ENCODE assay signal across 1 cellular context in the genomic region with DNA sequence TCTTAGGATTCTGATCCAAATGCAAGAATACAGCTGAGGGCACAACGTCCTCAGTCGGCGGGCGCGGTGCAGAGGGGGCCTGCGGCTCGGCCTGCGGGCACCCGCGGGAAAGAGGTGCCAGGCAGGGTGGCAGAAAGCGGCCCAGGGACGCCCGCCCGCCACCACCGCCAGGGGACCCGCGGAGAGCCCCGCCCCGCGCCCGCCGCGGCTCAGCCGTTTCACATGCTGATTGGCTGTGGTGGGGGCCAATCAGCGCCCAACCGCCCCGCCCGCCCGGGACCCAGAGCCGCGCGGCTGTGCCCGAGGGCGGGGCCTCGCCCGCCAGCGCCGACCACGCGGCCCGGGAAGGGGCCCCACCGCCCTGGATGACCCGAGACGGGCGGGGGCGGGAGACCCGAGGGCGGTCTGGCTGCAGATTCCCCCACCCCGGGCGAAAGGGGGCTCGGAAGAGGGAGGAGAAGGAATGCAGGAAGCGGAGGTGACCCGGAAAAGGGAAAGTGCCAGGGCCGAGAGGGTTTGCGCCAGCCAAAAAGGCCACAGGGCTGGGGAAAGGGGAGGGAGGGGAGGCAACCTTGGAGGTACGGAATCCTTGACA.
TF ChIP-seq lines count a peak whose summit lies in the region.

No MANE protein-coding gene starts in this region.

TF ChIP-seq in K562, 482 proteins besides CTCF, POLR2A, EP300 and RAD21 (continued from another document and continues in another):
- TF ChIP-seq, protein P1, sequence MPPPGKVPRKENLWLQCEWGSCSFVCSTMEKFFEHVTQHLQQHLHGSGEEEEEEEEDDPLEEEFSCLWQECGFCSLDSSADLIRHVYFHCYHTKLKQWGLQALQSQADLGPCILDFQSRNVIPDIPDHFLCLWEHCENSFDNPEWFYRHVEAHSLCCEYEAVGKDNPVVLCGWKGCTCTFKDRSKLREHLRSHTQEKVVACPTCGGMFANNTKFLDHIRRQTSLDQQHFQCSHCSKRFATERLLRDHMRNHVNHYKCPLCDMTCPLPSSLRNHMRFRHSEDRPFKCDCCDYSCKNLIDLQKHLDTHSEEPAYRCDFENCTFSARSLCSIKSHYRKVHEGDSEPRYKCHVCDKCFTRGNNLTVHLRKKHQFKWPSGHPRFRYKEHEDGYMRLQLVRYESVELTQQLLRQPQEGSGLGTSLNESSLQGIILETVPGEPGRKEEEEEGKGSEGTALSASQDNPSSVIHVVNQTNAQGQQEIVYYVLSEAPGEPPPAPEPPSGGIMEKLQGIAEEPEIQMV (tag; conservative IDR thresholded peaks at IDR 0.05; ENCODE audit: low read depth): no peak
- no peak for TF ChIP-seq MEF2A (IDR thresholded peaks at IDR 0.05; ENCODE audit: control insufficient read depth, low read depth, low read length)
- TF ChIP-seq, protein P2, sequence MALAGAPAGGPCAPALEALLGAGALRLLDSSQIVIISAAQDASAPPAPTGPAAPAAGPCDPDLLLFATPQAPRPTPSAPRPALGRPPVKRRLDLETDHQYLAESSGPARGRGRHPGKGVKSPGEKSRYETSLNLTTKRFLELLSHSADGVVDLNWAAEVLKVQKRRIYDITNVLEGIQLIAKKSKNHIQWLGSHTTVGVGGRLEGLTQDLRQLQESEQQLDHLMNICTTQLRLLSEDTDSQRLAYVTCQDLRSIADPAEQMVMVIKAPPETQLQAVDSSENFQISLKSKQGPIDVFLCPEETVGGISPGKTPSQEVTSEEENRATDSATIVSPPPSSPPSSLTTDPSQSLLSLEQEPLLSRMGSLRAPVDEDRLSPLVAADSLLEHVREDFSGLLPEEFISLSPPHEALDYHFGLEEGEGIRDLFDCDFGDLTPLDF (CRISPR knock-in tag; IDR thresholded peaks at IDR 0.05): no peak
- TF ChIP-seq HCFC1 (IDR thresholded peaks at IDR 0.05; ENCODE audit: low read depth, low read length): no peak
- TF ChIP-seq BHLHE40 (IDR thresholded peaks at IDR 0.05; ENCODE audit: low read length): no peak
- TF ChIP-seq, protein P3, sequence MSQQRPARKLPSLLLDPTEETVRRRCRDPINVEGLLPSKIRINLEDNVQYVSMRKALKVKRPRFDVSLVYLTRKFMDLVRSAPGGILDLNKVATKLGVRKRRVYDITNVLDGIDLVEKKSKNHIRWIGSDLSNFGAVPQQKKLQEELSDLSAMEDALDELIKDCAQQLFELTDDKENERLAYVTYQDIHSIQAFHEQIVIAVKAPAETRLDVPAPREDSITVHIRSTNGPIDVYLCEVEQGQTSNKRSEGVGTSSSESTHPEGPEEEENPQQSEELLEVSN (IDR thresholded peaks at IDR 0.05; ENCODE audit: borderline replicate concordance in 1 of 2, extremely low read depth in 1 of 2, insufficient read depth in 1 of 2, insufficient read length in 1 of 2, low read depth in 1 of 2, low read length in 1 of 2, poor library complexity in 1 of 2, severe bottlenecking in 1 of 2): peak; percentile 72 to 96
- no peak for TF ChIP-seq HSF4 (CRISPR knock-in tag; IDR thresholded peaks at IDR 0.05; ENCODE audit: borderline replicate concordance)
- no peak for TF ChIP-seq POLR2AphosphoS2 (IDR thresholded peaks at IDR 0.05; ENCODE audit: low read length)
- TF ChIP-seq ZNF764 (CRISPR knock-in tag; IDR thresholded peaks at IDR 0.05; ENCODE audit: low read depth): no peak
- TF ChIP-seq BDP1 (IDR thresholded peaks at IDR 0.05; ENCODE audit: insufficient read depth, insufficient read length): no peak
- no peak for TF ChIP-seq TRIM24 (IDR thresholded peaks at IDR 0.05)
- TF ChIP-seq MYBL2 (IDR thresholded peaks at IDR 0.05; ENCODE audit: low read depth): no peak
- TF ChIP-seq MYBL2 (CRISPR knock-in tag; IDR thresholded peaks at IDR 0.05; ENCODE audit: borderline replicate concordance): no peak
- TF ChIP-seq HDAC1 (IDR thresholded peaks at IDR 0.05): 0 out of 4 replicates have a peak, but pooled peaks of 1 of the 2 experiments have one; percentile 36
- TF ChIP-seq TARDBP (IDR thresholded peaks at IDR 0.05): no peak
- TF ChIP-seq ZNF121 (CRISPR knock-in tag; conservative IDR thresholded peaks at IDR 0.05): no peak
- TF ChIP-seq KAT2B (IDR thresholded peaks at IDR 0.05; ENCODE audit: low read depth, low read length): no peak
- peak; percentile 58; the same call in 1 of the 2 replicates for TF ChIP-seq CBX1 (IDR thresholded peaks at IDR 0.05; ENCODE audit: low read depth)
- no peak for TF ChIP-seq ZNF239 (CRISPR knock-in tag; IDR thresholded peaks at IDR 0.05)
- TF ChIP-seq, protein P4, sequence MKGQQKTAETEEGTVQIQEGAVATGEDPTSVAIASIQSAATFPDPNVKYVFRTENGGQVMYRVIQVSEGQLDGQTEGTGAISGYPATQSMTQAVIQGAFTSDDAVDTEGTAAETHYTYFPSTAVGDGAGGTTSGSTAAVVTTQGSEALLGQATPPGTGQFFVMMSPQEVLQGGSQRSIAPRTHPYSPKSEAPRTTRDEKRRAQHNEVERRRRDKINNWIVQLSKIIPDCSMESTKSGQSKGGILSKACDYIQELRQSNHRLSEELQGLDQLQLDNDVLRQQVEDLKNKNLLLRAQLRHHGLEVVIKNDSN (CRISPR knock-in tag; IDR thresholded peaks at IDR 0.05): no peak
- no peak for TF ChIP-seq ZNF124 (CRISPR knock-in tag; IDR thresholded peaks at IDR 0.05)
- TF ChIP-seq, protein P5, sequence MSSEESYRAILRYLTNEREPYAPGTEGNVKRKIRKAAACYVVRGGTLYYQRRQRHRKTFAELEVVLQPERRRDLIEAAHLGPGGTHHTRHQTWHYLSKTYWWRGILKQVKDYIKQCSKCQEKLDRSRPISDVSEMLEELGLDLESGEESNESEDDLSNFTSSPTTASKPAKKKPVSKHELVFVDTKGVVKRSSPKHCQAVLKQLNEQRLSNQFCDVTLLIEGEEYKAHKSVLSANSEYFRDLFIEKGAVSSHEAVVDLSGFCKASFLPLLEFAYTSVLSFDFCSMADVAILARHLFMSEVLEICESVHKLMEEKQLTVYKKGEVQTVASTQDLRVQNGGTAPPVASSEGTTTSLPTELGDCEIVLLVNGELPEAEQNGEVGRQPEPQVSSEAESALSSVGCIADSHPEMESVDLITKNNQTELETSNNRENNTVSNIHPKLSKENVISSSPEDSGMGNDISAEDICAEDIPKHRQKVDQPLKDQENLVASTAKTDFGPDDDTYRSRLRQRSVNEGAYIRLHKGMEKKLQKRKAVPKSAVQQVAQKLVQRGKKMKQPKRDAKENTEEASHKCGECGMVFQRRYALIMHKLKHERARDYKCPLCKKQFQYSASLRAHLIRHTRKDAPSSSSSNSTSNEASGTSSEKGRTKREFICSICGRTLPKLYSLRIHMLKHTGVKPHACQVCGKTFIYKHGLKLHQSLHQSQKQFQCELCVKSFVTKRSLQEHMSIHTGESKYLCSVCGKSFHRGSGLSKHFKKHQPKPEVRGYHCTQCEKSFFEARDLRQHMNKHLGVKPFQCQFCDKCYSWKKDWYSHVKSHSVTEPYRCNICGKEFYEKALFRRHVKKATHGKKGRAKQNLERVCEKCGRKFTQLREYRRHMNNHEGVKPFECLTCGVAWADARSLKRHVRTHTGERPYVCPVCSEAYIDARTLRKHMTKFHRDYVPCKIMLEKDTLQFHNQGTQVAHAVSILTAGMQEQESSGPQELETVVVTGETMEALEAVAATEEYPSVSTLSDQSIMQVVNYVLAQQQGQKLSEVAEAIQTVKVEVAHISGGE (CRISPR knock-in tag; IDR thresholded peaks at IDR 0.05): no peak
- no peak for TF ChIP-seq MTA1 (IDR thresholded peaks at IDR 0.05; ENCODE audit: borderline replicate concordance)
- no peak for TF ChIP-seq ZNF707 (CRISPR knock-in tag; conservative IDR thresholded peaks at IDR 0.05)
- TF ChIP-seq, protein P6, sequence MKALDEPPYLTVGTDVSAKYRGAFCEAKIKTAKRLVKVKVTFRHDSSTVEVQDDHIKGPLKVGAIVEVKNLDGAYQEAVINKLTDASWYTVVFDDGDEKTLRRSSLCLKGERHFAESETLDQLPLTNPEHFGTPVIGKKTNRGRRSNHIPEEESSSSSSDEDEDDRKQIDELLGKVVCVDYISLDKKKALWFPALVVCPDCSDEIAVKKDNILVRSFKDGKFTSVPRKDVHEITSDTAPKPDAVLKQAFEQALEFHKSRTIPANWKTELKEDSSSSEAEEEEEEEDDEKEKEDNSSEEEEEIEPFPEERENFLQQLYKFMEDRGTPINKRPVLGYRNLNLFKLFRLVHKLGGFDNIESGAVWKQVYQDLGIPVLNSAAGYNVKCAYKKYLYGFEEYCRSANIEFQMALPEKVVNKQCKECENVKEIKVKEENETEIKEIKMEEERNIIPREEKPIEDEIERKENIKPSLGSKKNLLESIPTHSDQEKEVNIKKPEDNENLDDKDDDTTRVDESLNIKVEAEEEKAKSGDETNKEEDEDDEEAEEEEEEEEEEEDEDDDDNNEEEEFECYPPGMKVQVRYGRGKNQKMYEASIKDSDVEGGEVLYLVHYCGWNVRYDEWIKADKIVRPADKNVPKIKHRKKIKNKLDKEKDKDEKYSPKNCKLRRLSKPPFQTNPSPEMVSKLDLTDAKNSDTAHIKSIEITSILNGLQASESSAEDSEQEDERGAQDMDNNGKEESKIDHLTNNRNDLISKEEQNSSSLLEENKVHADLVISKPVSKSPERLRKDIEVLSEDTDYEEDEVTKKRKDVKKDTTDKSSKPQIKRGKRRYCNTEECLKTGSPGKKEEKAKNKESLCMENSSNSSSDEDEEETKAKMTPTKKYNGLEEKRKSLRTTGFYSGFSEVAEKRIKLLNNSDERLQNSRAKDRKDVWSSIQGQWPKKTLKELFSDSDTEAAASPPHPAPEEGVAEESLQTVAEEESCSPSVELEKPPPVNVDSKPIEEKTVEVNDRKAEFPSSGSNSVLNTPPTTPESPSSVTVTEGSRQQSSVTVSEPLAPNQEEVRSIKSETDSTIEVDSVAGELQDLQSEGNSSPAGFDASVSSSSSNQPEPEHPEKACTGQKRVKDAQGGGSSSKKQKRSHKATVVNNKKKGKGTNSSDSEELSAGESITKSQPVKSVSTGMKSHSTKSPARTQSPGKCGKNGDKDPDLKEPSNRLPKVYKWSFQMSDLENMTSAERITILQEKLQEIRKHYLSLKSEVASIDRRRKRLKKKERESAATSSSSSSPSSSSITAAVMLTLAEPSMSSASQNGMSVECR (CRISPR knock-in tag; IDR thresholded peaks at IDR 0.05): 0 out of 2 replicates have a peak, but pooled peaks have one; percentile 30
- TF ChIP-seq ZNF75A (CRISPR knock-in tag; IDR thresholded peaks at IDR 0.05): no peak
- TF ChIP-seq EZH2 (IDR thresholded peaks at IDR 0.05; ENCODE audit: borderline replicate concordance, low read depth, low read length): no peak
- no peak for TF ChIP-seq ZNF584 (CRISPR knock-in tag; IDR thresholded peaks at IDR 0.05; ENCODE audit: low read depth)
- TF ChIP-seq PHF8 (IDR thresholded peaks at IDR 0.05; ENCODE audit: borderline replicate concordance, low read length): peak; percentile 63; the same call in 1 of the 2 replicates
- peak; percentile 59; the same call in 1 of the 2 replicates for TF ChIP-seq SUPT5H (IDR thresholded peaks at IDR 0.05)
- no peak for TF ChIP-seq ZC3H11A (IDR thresholded peaks at IDR 0.05; ENCODE audit: low read depth, low read length)
- no peak for TF ChIP-seq CEBPB (tag; IDR thresholded peaks at IDR 0.05)
- TF ChIP-seq, protein P7, sequence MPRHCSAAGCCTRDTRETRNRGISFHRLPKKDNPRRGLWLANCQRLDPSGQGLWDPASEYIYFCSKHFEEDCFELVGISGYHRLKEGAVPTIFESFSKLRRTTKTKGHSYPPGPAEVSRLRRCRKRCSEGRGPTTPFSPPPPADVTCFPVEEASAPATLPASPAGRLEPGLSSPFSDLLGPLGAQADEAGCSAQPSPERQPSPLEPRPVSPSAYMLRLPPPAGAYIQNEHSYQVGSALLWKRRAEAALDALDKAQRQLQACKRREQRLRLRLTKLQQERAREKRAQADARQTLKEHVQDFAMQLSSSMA (CRISPR knock-in tag; IDR thresholded peaks at IDR 0.05): no peak
- TF ChIP-seq PHTF2 (CRISPR knock-in tag; IDR thresholded peaks at IDR 0.05): no peak
- TF ChIP-seq HDGF (IDR thresholded peaks at IDR 0.05): no peak
- no peak for TF ChIP-seq HNRNPH1 (optimal IDR thresholded peaks at IDR 0.05; ENCODE audit: low read depth, low read length)
- no peak for TF ChIP-seq POLR3A (IDR thresholded peaks at IDR 0.05; ENCODE audit: borderline replicate concordance, extremely low read depth, insufficient read depth, insufficient read length)
- TF ChIP-seq HNRNPLL (IDR thresholded peaks at IDR 0.05; ENCODE audit: low read depth, low read length, poor library complexity, severe bottlenecking): no peak
- no peak for TF ChIP-seq CCAR2 (IDR thresholded peaks at IDR 0.05; ENCODE audit: low read depth, low read length)
- peak in 1 of 2 experiments; percentile 76; a peak in 3 of 4 replicates for TF ChIP-seq MAZ (CRISPR knock-in tag; conservative IDR thresholded peaks at IDR 0.05 in 1 of 2, IDR thresholded peaks at IDR 0.05 in 1 of 2)
- no peak for TF ChIP-seq PRPF4 (IDR thresholded peaks at IDR 0.05; ENCODE audit: insufficient read depth, low read depth, low read length, poor library complexity, severe bottlenecking)
- TF ChIP-seq MTA3 (IDR thresholded peaks at IDR 0.05; ENCODE audit: borderline replicate concordance): 0 out of 2 replicates have a peak, but pooled peaks have one; percentile 43
- no peak for TF ChIP-seq SMARCC2 (IDR thresholded peaks at IDR 0.05; ENCODE audit: low read depth)
- TF ChIP-seq ZNF668 (CRISPR knock-in tag; IDR thresholded peaks at IDR 0.05): no peak
- TF ChIP-seq, protein P8, sequence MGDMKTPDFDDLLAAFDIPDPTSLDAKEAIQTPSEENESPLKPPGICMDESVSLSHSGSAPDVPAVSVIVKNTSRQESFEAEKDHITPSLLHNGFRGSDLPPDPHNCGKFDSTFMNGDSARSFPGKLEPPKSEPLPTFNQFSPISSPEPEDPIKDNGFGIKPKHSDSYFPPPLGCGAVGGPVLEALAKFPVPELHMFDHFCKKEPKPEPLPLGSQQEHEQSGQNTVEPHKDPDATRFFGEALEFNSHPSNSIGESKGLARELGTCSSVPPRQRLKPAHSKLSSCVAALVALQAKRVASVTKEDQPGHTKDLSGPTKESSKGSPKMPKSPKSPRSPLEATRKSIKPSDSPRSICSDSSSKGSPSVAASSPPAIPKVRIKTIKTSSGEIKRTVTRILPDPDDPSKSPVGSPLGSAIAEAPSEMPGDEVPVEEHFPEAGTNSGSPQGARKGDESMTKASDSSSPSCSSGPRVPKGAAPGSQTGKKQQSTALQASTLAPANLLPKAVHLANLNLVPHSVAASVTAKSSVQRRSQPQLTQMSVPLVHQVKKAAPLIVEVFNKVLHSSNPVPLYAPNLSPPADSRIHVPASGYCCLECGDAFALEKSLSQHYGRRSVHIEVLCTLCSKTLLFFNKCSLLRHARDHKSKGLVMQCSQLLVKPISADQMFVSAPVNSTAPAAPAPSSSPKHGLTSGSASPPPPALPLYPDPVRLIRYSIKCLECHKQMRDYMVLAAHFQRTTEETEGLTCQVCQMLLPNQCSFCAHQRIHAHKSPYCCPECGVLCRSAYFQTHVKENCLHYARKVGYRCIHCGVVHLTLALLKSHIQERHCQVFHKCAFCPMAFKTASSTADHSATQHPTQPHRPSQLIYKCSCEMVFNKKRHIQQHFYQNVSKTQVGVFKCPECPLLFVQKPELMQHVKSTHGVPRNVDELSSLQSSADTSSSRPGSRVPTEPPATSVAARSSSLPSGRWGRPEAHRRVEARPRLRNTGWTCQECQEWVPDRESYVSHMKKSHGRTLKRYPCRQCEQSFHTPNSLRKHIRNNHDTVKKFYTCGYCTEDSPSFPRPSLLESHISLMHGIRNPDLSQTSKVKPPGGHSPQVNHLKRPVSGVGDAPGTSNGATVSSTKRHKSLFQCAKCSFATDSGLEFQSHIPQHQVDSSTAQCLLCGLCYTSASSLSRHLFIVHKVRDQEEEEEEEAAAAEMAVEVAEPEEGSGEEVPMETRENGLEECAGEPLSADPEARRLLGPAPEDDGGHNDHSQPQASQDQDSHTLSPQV (IDR thresholded peaks at IDR 0.05): peak; percentile 35; the same call in 1 of the 2 replicates
- peak; percentile 42 for TF ChIP-seq PHF20 (IDR thresholded peaks at IDR 0.05; ENCODE audit: partially characterized antibody)
- peak; percentile 85 for TF ChIP-seq EGR1 (conservative IDR thresholded peaks at IDR 0.05)
- no peak for TF ChIP-seq NFE2L1 (tag; IDR thresholded peaks at IDR 0.05; ENCODE audit: borderline replicate concordance, low read depth)
- TF ChIP-seq JUNB (CRISPR knock-in tag; conservative IDR thresholded peaks at IDR 0.05): no peak
